In the genomic region with DNA sequence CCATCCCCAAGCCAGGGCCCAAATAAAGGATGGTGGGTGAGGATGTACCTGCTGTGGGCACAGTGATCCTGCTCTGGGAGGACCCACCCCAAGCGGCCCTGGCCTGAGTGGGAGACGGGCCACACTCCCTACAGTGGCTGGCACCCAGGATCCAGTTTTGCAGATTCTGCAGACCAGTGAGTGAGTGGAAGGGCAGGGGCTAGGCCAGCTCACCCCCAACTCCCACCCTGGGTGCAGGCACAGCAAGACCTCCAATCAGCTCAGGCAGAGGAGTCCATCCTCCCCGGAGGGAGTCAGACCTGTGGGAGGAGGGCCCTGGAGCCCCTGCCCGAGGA, we compare ENCODE assay signal across 16 cellular contexts. TPM values are rescaled to one million over a fixed set of nuclear protein-coding genes. Genes with fewer than 3 reads are reported as not detected.
"Had no signal": no experiment of that assay in that cellular context is flagged by ENCODE, and none has a peak within 500 bp of the region (broad histone marks: within the 10 kb centered on the region; RNA-seq: fewer than 3 reads in every experiment).

No MANE protein-coding gene starts in this region.

- H3K4me1 ChIP-seq: parathyroid adenoma had no signal

- DNase-seq: activated B cell treated with CpG ODN at 0.5 μM for 24 hours; activated CD4-positive, alpha-beta T cell treated with anti-CD3 and anti-CD28 coated beads, Interleukin-2, amount 10 ng/mL, durations not matched to agents 7 days and 5 days; activated CD8-positive, alpha-beta memory T cell treated with anti-CD3 and anti-CD28 coated beads for 24 hours; activated naive CD4-positive, alpha-beta T cell treated with anti-CD3 and anti-CD28 coated beads for 36 hours; naive B cell; small intestine; stimulated activated CD4-positive, alpha-beta T cell treated with anti-CD3 and anti-CD28 coated beads, Interleukin-4, amount 100 ng/mL, for 4 hours; stimulated activated CD8-positive, alpha-beta memory T cell treated with anti-CD3 and anti-CD28 coated beads, Interleukin-4, amount 100 ng/mL, for 48 hours; stomach; SW 1271; testis had no signal

- H3K27ac Mint-ChIP-seq: activated B cell treated with CpG ODN at 0.5 μM for 24 hours; activated CD4-positive, alpha-beta T cell treated with anti-CD3 and anti-CD28 coated beads, Interleukin-2, amount 10 ng/mL, durations not matched to agents 7 days and 5 days; activated naive CD4-positive, alpha-beta T cell treated with anti-CD3 and anti-CD28 coated beads for 36 hours had no signal

- H3K27ac ChIP-seq: cardiac muscle cell, parathyroid adenoma had no signal

- H3K27me3 Mint-ChIP-seq: activated B cell treated with CpG ODN at 0.5 μM for 24 hours; activated CD4-positive, alpha-beta T cell treated with anti-CD3 and anti-CD28 coated beads, Interleukin-2, amount 10 ng/mL, durations not matched to agents 7 days and 5 days; naive B cell had no signal

- H3K9me3 ChIP-seq: stomach, testis had no signal

- H3K36me3 ChIP-seq: cardiac muscle cell had no signal

- H3K9me3 Mint-ChIP-seq: activated B cell treated with CpG ODN at 0.5 μM for 24 hours; activated CD4-positive, alpha-beta T cell treated with anti-CD3 and anti-CD28 coated beads, Interleukin-2, amount 10 ng/mL, durations not matched to agents 7 days and 5 days; activated naive CD4-positive, alpha-beta T cell treated with anti-CD3 and anti-CD28 coated beads for 36 hours; naive B cell had no signal

- H3K4me3 ChIP-seq: cardiac muscle cell, hepatocyte, stomach, testis had no signal

- H3K4me3 Mint-ChIP-seq: activated B cell treated with CpG ODN at 0.5 μM for 24 hours; activated CD4-positive, alpha-beta T cell treated with anti-CD3 and anti-CD28 coated beads, Interleukin-2, amount 10 ng/mL, durations not matched to agents 7 days and 5 days; activated naive CD4-positive, alpha-beta T cell treated with anti-CD3 and anti-CD28 coated beads for 36 hours; naive B cell had no signal

- H3K27me3 ChIP-seq: cardiac muscle cell, hepatocyte, stomach, testis had no signal

RNA-seq across cellular contexts. Expression of gene HCRTR1, which starts 7.7 kb away (rescaled TPM):
- total RNA-seq: activated B cell treated with CpG ODN at 0.5 μM for 24 hours; activated CD4-positive, alpha-beta T cell treated with anti-CD3 and anti-CD28 coated beads, Interleukin-2, amount 10 ng/mL, durations not matched to agents 7 days and 5 days; activated naive CD4-positive, alpha-beta T cell treated with anti-CD3 and anti-CD28 coated beads for 36 hours; cardiac muscle cell; hepatocyte; mononuclear cell; stomach; T-helper 2 cell treated with Interferon-gamma antibody and Interleukin-4, amounts not matched to agents 100 ng/mL and 5 ng/mL, for 36 hours had no signal
- polyA plus RNA-seq: cardiac muscle cell, hepatocyte, stomach had no signal

RNA-seq across cellular contexts. Expression of gene TINAGL1, which starts 48.8 kb away (rescaled TPM):
- total RNA-seq: activated B cell treated with CpG ODN at 0.5 μM for 24 hours; activated CD4-positive, alpha-beta T cell treated with anti-CD3 and anti-CD28 coated beads, Interleukin-2, amount 10 ng/mL, durations not matched to agents 7 days and 5 days; activated naive CD4-positive, alpha-beta T cell treated with anti-CD3 and anti-CD28 coated beads for 36 hours; mononuclear cell; T-helper 2 cell treated with Interferon-gamma antibody and Interleukin-4, amounts not matched to agents 100 ng/mL and 5 ng/mL, for 36 hours had no signal
